ENCODE assay signal across 8 cellular contexts in the genomic region with DNA sequence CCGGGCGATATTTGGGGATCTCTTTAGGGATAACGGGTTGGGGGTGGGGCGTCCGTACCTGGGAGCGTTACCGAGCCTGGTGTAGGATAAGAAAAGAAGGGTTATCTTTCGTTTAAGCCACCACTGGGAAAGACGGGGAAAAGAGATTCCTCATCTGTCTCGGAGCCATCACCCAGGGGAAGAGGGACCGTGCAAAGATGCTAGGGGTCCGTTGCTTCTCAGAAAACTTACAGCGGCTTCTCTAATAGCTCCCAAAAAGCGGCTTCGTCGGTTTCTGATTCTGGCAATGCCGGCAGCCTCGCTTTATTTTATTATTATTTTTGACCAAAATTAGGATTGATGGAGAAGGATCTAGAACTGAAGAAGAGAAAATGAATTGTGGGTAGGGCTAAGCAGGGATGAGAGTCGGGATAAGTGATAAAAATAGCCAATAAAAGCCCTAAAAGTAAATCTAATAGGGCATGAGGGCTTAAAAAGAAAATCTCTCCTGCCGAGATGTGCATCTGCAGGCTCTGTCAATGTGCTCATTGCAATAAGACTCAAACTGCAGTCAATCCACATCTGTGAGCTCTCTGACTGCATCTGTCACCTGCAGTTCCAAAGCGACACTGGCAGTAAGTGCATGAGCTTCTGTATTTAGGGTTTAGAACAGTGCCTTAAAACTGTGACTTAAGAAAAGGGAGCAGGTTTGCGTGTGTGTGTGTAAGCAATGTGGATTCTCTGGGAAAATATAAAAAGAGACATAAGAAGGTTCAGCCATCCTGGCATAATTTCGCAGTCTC. TPM values are rescaled to one million over a fixed set of nuclear protein-coding genes. Genes with fewer than 3 reads are reported as not detected.
DNase-seq lines count a peak whose midpoint lies in the region; ATAC-seq and TF ChIP-seq lines count a peak whose summit lies in the region.

No MANE protein-coding gene starts in this region.

- no peak overlapping the region for H3K27ac ChIP-seq in aorta (ENCODE audit: low read depth in 1 of 2, low read length in 2 of 2)

- peaks cover 2 to 15% of the 10 kb centered on the region in 2 donors for H3K4me1 ChIP-seq in aorta (ENCODE audit: control insufficient read depth in 1 of 2, insufficient read depth in 2 of 2, low read length in 2 of 2)

- 6 to 8% methylated on average over 23 of the region's 23 CpGs for WGBS in aorta, 2 donors

- H3K4me1 Mint-ChIP-seq in memory B cell, result peaks cover 38% of the 10 kb centered on the region

- H3K27me3 ChIP-seq in aorta (ENCODE audit: control insufficient read depth in 1 of 2, insufficient read depth in 2 of 2, low read length in 1 of 2), result no peaks in the 10 kb centered on the region

- peak overlapping the region; percentile 99 for H3K4me3 Mint-ChIP-seq in memory B cell

- H3K4me3 ChIP-seq in AG04449 (ENCODE audit: low read depth, low read length) (peak overlapping the region; percentile 82), astrocyte of the spinal cord (ENCODE audit: low read depth, low read length) (peak overlapping the region; percentile 85), aorta (ENCODE audit: low read length in 2 of 2) (peak overlapping the region; percentile 69 to 82)

- CTCF ChIA-PET in AG04449 (lab: Yijun Ruan, JAX), result interaction anchor here (0.6 to 5.9 kb wide), 10 partner anchors 12 to 146 kb away, joined by 3 to 40 read pairs (median 5); no protein-coding TSS in a partner anchor

- no peaks in the 10 kb centered on the region for H3K36me3 Mint-ChIP-seq in memory B cell

- in situ Hi-C loops in astrocyte of the spinal cord (cut with HindIII; ENCODE audit: low sequenced_read_pairs), result no loop called here

- POLR2A ChIA-PET in AG04449 (lab: Yijun Ruan, JAX), result interaction anchor here (0.7 to 1.0 kb wide), 3 partner anchors 10 to 110 kb away, joined by 3 to 5 read pairs (median 5); no protein-coding TSS in a partner anchor

- TF ChIP-seq CTCF in AG04449 (IDR thresholded peaks at IDR 0.05; ENCODE audit: insufficient read depth, low read length, missing control alignments) (no peak), astrocyte of the spinal cord (IDR thresholded peaks at IDR 0.05; ENCODE audit: low read depth, low read length) (no peak)

- ATAC-seq in memory B cell (ENCODE audit: low read depth) (no peak), aorta (ENCODE audit: low FRiP score) (no peak), GM18867 (IDR thresholded peaks at IDR 0.05; ENCODE audit: unreplicated experiment) (no peak)

- no peaks in the 10 kb centered on the region for H3K27me3 Mint-ChIP-seq in memory B cell

- H3K27ac Mint-ChIP-seq in memory B cell, result peak overlapping the region; percentile 96

- H3K9me3 ChIP-seq in aorta (ENCODE audit: control insufficient read depth, low read length), result no peaks in the 10 kb centered on the region

- H3K36me3 ChIP-seq in aorta (ENCODE audit: control insufficient read depth in 1 of 2, insufficient read depth in 2 of 2, low read length in 1 of 2), result no peaks in the 10 kb centered on the region

- no peaks in the 10 kb centered on the region for H3K9me3 Mint-ChIP-seq in memory B cell

- DNase-seq in AG04449 (ENCODE audit: low read depth, low spot score) (no peak), HT-29 (ENCODE audit: low spot score) (peak; percentile 17), astrocyte of the spinal cord (ENCODE audit: low read depth, low spot score) (no peak), memory B cell (ENCODE audit: low spot score in 2 of 2) (peak in 1 of 2 donors; percentile 3), aorta (no peak), NCI-H2196 treated with DMSO at 0.1 percent for 48 hours (lab: John Stamatoyannopoulos, UW; ENCODE audit: unreplicated experiment) (no peak), SW 1271 (lab: John Stamatoyannopoulos, UW) (no peak)

- intact Hi-C loops in aorta (cut with DNase I), result no loop called here

RNA-seq across cellular contexts. Expression of a gene that starts 0.8 kb away (rescaled TPM):
- 13.0 and 15.3 TPM in 2 replicates for total RNA-seq in HT-29 (2014; rRNA removed; shearing (Covaris generic))
- 10 to 100 TPM; 21.3 to 21.7 TPM for total RNA-seq in aorta
- polyA plus RNA-seq in aorta, result 10 to 100 TPM; 20.1 to 28.5 TPM
